ENCODE assay signal across 26 cellular contexts in genomic region chr3:108512671-108513070, GRCh38. TPM values are rescaled to one million over a fixed set of nuclear protein-coding genes. Genes with fewer than 3 reads are reported as not detected.
DNase-seq lines count a peak whose midpoint lies in the region; ATAC-seq and TF ChIP-seq lines count a peak whose summit lies in the region.
"Had no signal": no experiment of that assay in that cellular context is flagged by ENCODE, and none has a peak within 500 bp of the region (broad histone marks: within the 10 kb centered on the region; RNA-seq: fewer than 3 reads in every experiment).

No MANE protein-coding gene starts in this region.

- no peaks in the 10 kb centered on the region for H3K4me1 Mint-ChIP-seq in activated T-helper 1 cell treated with anti-CD3 and anti-CD28 coated beads, Interleukin-12 subunit alpha, Interleukin-12 subunit beta, Interleukin-2, Interleukin-4 antibody, amounts not matched to agents 30 ng/mL and 10 ng/mL and 1 ng/mL, durations not matched to agents 14 hours and 24 hours and 36 hours (ENCODE audit: low read depth)
- H3K4me1 Mint-ChIP-seq: CD14-positive monocyte; CD4-positive, alpha-beta memory T cell; CD8-positive, alpha-beta memory T cell had no signal

- no peaks in the 10 kb centered on the region for H3K9me3 Mint-ChIP-seq in activated T-helper 1 cell treated with anti-CD3 and anti-CD28 coated beads, Interleukin-12 subunit alpha, Interleukin-12 subunit beta, Interleukin-2, Interleukin-4 antibody, amounts not matched to agents 30 ng/mL and 10 ng/mL and 1 ng/mL, durations not matched to agents 14 hours and 24 hours and 36 hours
- H3K9me3 Mint-ChIP-seq: CD4-positive, alpha-beta memory T cell; CD4-positive, CD25-positive, alpha-beta regulatory T cell; CD8-positive, alpha-beta memory T cell had no signal

- peaks cover 7% of the 10 kb centered on the region for H3K27me3 Mint-ChIP-seq in activated T-helper 1 cell treated with anti-CD3 and anti-CD28 coated beads, Interleukin-12 subunit alpha, Interleukin-12 subunit beta, Interleukin-2, Interleukin-4 antibody, amounts not matched to agents 30 ng/mL and 10 ng/mL and 1 ng/mL, durations not matched to agents 14 hours and 24 hours and 36 hours (ENCODE audit: insufficient read depth)
- H3K27me3 Mint-ChIP-seq: CD8-positive, alpha-beta memory T cell had no signal

- no peaks in the 10 kb centered on the region for H3K4me1 ChIP-seq in foreskin keratinocyte
- H3K4me1 ChIP-seq: BLaER1 had no signal

- no peak overlapping the region for H3K4me3 Mint-ChIP-seq in activated T-helper 1 cell treated with anti-CD3 and anti-CD28 coated beads, Interleukin-12 subunit alpha, Interleukin-12 subunit beta, Interleukin-2, Interleukin-4 antibody, amounts not matched to agents 30 ng/mL and 10 ng/mL and 1 ng/mL, durations not matched to agents 14 hours and 24 hours and 36 hours
- H3K4me3 Mint-ChIP-seq: CD14-positive monocyte; CD4-positive, alpha-beta memory T cell; CD4-positive, CD25-positive, alpha-beta regulatory T cell; CD8-positive, alpha-beta memory T cell had no signal

- H3K27ac Mint-ChIP-seq in activated T-helper 1 cell treated with anti-CD3 and anti-CD28 coated beads, Interleukin-12 subunit alpha, Interleukin-12 subunit beta, Interleukin-2, Interleukin-4 antibody, amounts not matched to agents 30 ng/mL and 10 ng/mL and 1 ng/mL, durations not matched to agents 14 hours and 24 hours and 36 hours: no peak overlapping the region
- H3K27ac Mint-ChIP-seq: CD14-positive monocyte; CD4-positive, alpha-beta memory T cell; CD4-positive, CD25-positive, alpha-beta regulatory T cell; CD8-positive, alpha-beta memory T cell had no signal

- H3K36me3 Mint-ChIP-seq in activated T-helper 1 cell treated with anti-CD3 and anti-CD28 coated beads, Interleukin-12 subunit alpha, Interleukin-12 subunit beta, Interleukin-2, Interleukin-4 antibody, amounts not matched to agents 30 ng/mL and 10 ng/mL and 1 ng/mL, durations not matched to agents 14 hours and 24 hours and 36 hours (ENCODE audit: low read depth): no peaks in the 10 kb centered on the region
- H3K36me3 Mint-ChIP-seq: CD14-positive monocyte; CD4-positive, alpha-beta memory T cell; CD4-positive, CD25-positive, alpha-beta regulatory T cell; CD8-positive, alpha-beta memory T cell had no signal

- H3K27me3 ChIP-seq in foreskin keratinocyte: no peaks in the 10 kb centered on the region
- H3K27me3 ChIP-seq: BE2C, BLaER1 had no signal

- ATAC-seq in foreskin keratinocyte (peak; percentile 35), HG03095 (IDR thresholded peaks at IDR 0.05; ENCODE audit: unreplicated experiment) (no peak), HG03457 (IDR thresholded peaks at IDR 0.05; ENCODE audit: unreplicated experiment) (no peak)
- ATAC-seq: GM12878 had no signal

- no peak overlapping the region for H3K27ac ChIP-seq in foreskin keratinocyte
- H3K27ac ChIP-seq: BLaER1 had no signal

- DNase-seq in foreskin keratinocyte (no peak), mucosa of gallbladder (ENCODE audit: low spot score) (peak; percentile 12), posterior cingulate gyrus (peak in 8 of 10 donors; percentile 11 to 87 (median 31)), superior temporal gyrus (ENCODE audit: extremely low spot score) (peak; percentile 52)
- DNase-seq in central memory CD4-positive, alpha-beta T cell: no peak
- DNase-seq in activated T-helper 1 cell treated with anti-CD3 and anti-CD28 coated beads, Interleukin-12 subunit alpha, Interleukin-12 subunit beta, Interleukin-2, Interleukin-4 antibody, amounts not matched to agents 30 ng/mL and 10 ng/mL and 1 ng/mL, durations not matched to agents 14 hours and 24 hours and 36 hours (ENCODE audit: low spot score): no peak
- DNase-seq: 8988T; ACHN; BE2C; C1 segment of cervical spinal cord; CD4-positive, alpha-beta memory T cell; CD4-positive, CD25-positive, alpha-beta regulatory T cell; CD8-positive, alpha-beta memory T cell; COR-L47; DMS 273 treated with DMSO at 0.1 percent for 48 hours; DMS153; DMS53; DMS79; DND-41; EL; GDM1 had no signal

- intact Hi-C loops in posterior cingulate gyrus (cut with DNase I): no loop called here
- intact Hi-C loops in activated T-helper 1 cell treated with anti-CD3 and anti-CD28 coated beads, Interleukin-12 subunit alpha, Interleukin-12 subunit beta, Interleukin-2, Interleukin-4 antibody, amounts not matched to agents 30 ng/mL and 10 ng/mL and 1 ng/mL, durations not matched to agents 14 hours and 24 hours and 36 hours (cut with micrococcal nuclease): no loop called here

- TF ChIP-seq CTCF in foreskin keratinocyte (conservative IDR thresholded peaks at IDR 0.05): no peak

RNA-seq across cellular contexts. Expression of gene MYH15, which starts 2.3 kb away (rescaled TPM):
- total RNA-seq in foreskin keratinocyte (5.0 and 6.3 TPM in 2 replicates), mucosa of gallbladder (not detected)
- 1.3 and 1.5 TPM in 2 replicates for polyA plus RNA-seq in foreskin keratinocyte
- 0.10 and 0.12 TPM in 2 replicates for total RNA-seq in activated T-helper 1 cell treated with anti-CD3 and anti-CD28 coated beads, Interleukin-12 subunit alpha, Interleukin-12 subunit beta, Interleukin-2, Interleukin-4 antibody, amounts not matched to agents 30 ng/mL and 10 ng/mL and 1 ng/mL, durations not matched to agents 14 hours and 24 hours and 36 hours
- polyA plus RNA-seq: CD14-positive monocyte; CD4-positive, alpha-beta memory T cell; CD8-positive, alpha-beta memory T cell had no signal

Comparison
In these comparisons a context has a peak if more than half of its experiments do, and no peak if none do; other contexts are left out.
1. DNase-seq: peak in mucosa of gallbladder (single experiment), posterior cingulate gyrus (8 of 10) and superior temporal gyrus (single experiment); none in foreskin keratinocyte (0 of 2), central memory CD4-positive, alpha-beta T cell (single experiment) and activated T-helper 1 cell treated with anti-CD3 and anti-CD28 coated beads, Interleukin-12 subunit alpha, Interleukin-12 subunit beta, Interleukin-2, Interleukin-4 antibody, amounts not matched to agents 30 ng/mL and 10 ng/mL and 1 ng/mL, durations not matched to agents 14 hours and 24 hours and 36 hours (single experiment).